In genomic region chr2:179224361-179224760, GRCh38 we compare ENCODE assay signal across 22 cellular contexts.
"Had no signal": no experiment of that assay in that cellular context is flagged by ENCODE, and none has a peak within 500 bp of the region (broad histone marks: within the 10 kb centered on the region; RNA-seq: fewer than 3 reads in every experiment).

No MANE protein-coding gene starts in this region.

- H3K4me3 Mint-ChIP-seq: activated T-cell treated with anti-CD3 and anti-CD28 coated beads, Interleukin-2, amount 50 U/mL, for 24 hours; activated T-helper 17 cell treated with anti-CD3 and anti-CD28 coated beads, Interleukin-2, amount 50 U/mL, for 72 hours; brain; dendritic cell treated with granulocyte-macrophage colony-stimulating factor and Interleukin-4, amounts not matched to agents 40 ng/mL and 50 ng/mL, for 4 days; natural killer cell treated with Interleukin-12 subunit alpha and Interleukin-12 subunit beta and Interleukin-15 and Interleukin-18, amount 100 ng/mL, for 72 hours had no signal

- H3K27ac ChIP-seq: gastrocnemius medialis, lower lobe of right lung, sigmoid colon, upper lobe of left lung had no signal

- H3K4me1 Mint-ChIP-seq: activated T-helper 17 cell treated with anti-CD3 and anti-CD28 coated beads, Interleukin-2, amount 50 U/mL, for 72 hours had no signal

- DNase-seq: activated CD8-positive, alpha-beta memory T cell treated with anti-CD3 and anti-CD28 coated beads for 24 hours; activated CD8-positive, alpha-beta memory T cell treated with anti-CD3 and anti-CD28 coated beads, Interleukin-2, amount 50 U/mL, for 4 hours; activated T-cell treated with anti-CD3 and anti-CD28 coated beads, Interleukin-2, amount 50 U/mL, for 24 hours; aorta; caudate nucleus; effector CD8-positive, alpha-beta T cell; gastrocnemius medialis; head of caudate nucleus; hypothalamus; lower lobe of right lung; sigmoid colon; stimulated activated CD4-positive, alpha-beta T cell treated with anti-CD3 and anti-CD28 coated beads, Interleukin-4, amount 100 ng/mL, for 1 hour; stimulated activated naive CD4-positive, alpha-beta T cell; T-helper 1 cell; upper lobe of left lung had no signal

- H3K36me3 ChIP-seq: gastrocnemius medialis, lower lobe of right lung, sigmoid colon, upper lobe of left lung had no signal

- ATAC-seq: activated naive CD4-positive, alpha-beta T cell treated with anti-CD3 and anti-CD28 coated beads, Interleukin-2, amount 50 U/mL, for 72 hours; activated T-helper 17 cell treated with anti-CD3 and anti-CD28 coated beads, Interleukin-2, amount 50 U/mL, for 72 hours; esophagus mucosa; gastrocnemius medialis; lower lobe of right lung; natural killer cell treated with Interleukin-12 subunit alpha and Interleukin-12 subunit beta and Interleukin-15 and Interleukin-18, amount 100 ng/mL, for 72 hours had no signal

- H3K27me3 Mint-ChIP-seq: activated T-cell treated with anti-CD3 and anti-CD28 coated beads, Interleukin-2, amount 50 U/mL, for 24 hours; activated T-helper 17 cell treated with anti-CD3 and anti-CD28 coated beads, Interleukin-2, amount 50 U/mL, for 72 hours; dendritic cell treated with granulocyte-macrophage colony-stimulating factor and Interleukin-4, amounts not matched to agents 40 ng/mL and 50 ng/mL, for 4 days; natural killer cell treated with Interleukin-12 subunit alpha and Interleukin-12 subunit beta and Interleukin-15 and Interleukin-18, amount 100 ng/mL, for 72 hours had no signal

- H3K27me3 ChIP-seq: gastrocnemius medialis, sigmoid colon, upper lobe of left lung had no signal

- H3K9me3 ChIP-seq: gastrocnemius medialis, lower lobe of right lung, sigmoid colon, upper lobe of left lung had no signal

- H3K9me3 Mint-ChIP-seq: activated naive CD4-positive, alpha-beta T cell treated with anti-CD3 and anti-CD28 coated beads, Interleukin-2, amount 50 U/mL, for 72 hours; activated T-cell treated with anti-CD3 and anti-CD28 coated beads, Interleukin-2, amount 50 U/mL, for 24 hours; activated T-helper 17 cell treated with anti-CD3 and anti-CD28 coated beads, Interleukin-2, amount 50 U/mL, for 72 hours; dendritic cell treated with granulocyte-macrophage colony-stimulating factor and Interleukin-4, amounts not matched to agents 40 ng/mL and 50 ng/mL, for 4 days; natural killer cell treated with Interleukin-12 subunit alpha and Interleukin-12 subunit beta and Interleukin-15 and Interleukin-18, amount 100 ng/mL, for 72 hours had no signal

- H3K4me3 ChIP-seq: gastrocnemius medialis, lower lobe of right lung, sigmoid colon, smooth muscle cell, upper lobe of left lung had no signal

- H3K36me3 Mint-ChIP-seq: activated naive CD4-positive, alpha-beta T cell treated with anti-CD3 and anti-CD28 coated beads, Interleukin-2, amount 50 U/mL, for 72 hours; natural killer cell treated with Interleukin-12 subunit alpha and Interleukin-12 subunit beta and Interleukin-15 and Interleukin-18, amount 100 ng/mL, for 72 hours had no signal

- H3K27ac Mint-ChIP-seq: activated naive CD4-positive, alpha-beta T cell treated with anti-CD3 and anti-CD28 coated beads, Interleukin-2, amount 50 U/mL, for 72 hours; activated T-cell treated with anti-CD3 and anti-CD28 coated beads, Interleukin-2, amount 50 U/mL, for 24 hours; activated T-helper 17 cell treated with anti-CD3 and anti-CD28 coated beads, Interleukin-2, amount 50 U/mL, for 72 hours; brain; dendritic cell treated with granulocyte-macrophage colony-stimulating factor and Interleukin-4, amounts not matched to agents 40 ng/mL and 50 ng/mL, for 4 days; natural killer cell treated with Interleukin-12 subunit alpha and Interleukin-12 subunit beta and Interleukin-15 and Interleukin-18, amount 100 ng/mL, for 72 hours had no signal
